Comparison of ENCODE assay signal across 1 cellular context in the genomic region with DNA sequence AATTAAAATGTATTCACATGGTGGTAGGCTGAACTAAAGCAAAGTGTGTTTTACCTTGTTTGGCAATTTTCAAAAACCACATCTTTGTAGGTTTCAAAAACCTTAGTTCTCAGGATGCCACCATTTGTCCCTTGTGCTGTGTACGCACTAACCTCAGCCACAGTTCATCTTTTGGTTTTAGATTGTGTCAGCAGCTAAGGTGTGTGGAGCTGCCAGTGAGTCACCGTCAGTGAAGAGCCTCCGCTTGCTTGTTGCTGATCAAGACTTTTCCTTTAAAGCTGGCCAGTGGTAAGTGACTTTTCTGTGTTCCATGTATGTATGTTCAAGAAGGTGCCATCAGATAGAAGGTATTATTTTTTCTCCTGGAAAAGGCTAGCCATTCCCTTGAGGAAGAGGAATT.
TF ChIP-seq lines count a peak whose summit lies in the region.

No MANE protein-coding gene starts in this region.

TF ChIP-seq in GM23338, 12 proteins besides CTCF, POLR2A, EP300 and RAD21 (continued from another document):
- TF ChIP-seq, protein P1, sequence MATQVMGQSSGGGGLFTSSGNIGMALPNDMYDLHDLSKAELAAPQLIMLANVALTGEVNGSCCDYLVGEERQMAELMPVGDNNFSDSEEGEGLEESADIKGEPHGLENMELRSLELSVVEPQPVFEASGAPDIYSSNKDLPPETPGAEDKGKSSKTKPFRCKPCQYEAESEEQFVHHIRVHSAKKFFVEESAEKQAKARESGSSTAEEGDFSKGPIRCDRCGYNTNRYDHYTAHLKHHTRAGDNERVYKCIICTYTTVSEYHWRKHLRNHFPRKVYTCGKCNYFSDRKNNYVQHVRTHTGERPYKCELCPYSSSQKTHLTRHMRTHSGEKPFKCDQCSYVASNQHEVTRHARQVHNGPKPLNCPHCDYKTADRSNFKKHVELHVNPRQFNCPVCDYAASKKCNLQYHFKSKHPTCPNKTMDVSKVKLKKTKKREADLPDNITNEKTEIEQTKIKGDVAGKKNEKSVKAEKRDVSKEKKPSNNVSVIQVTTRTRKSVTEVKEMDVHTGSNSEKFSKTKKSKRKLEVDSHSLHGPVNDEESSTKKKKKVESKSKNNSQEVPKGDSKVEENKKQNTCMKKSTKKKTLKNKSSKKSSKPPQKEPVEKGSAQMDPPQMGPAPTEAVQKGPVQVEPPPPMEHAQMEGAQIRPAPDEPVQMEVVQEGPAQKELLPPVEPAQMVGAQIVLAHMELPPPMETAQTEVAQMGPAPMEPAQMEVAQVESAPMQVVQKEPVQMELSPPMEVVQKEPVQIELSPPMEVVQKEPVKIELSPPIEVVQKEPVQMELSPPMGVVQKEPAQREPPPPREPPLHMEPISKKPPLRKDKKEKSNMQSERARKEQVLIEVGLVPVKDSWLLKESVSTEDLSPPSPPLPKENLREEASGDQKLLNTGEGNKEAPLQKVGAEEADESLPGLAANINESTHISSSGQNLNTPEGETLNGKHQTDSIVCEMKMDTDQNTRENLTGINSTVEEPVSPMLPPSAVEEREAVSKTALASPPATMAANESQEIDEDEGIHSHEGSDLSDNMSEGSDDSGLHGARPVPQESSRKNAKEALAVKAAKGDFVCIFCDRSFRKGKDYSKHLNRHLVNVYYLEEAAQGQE (IDR thresholded peaks at IDR 0.05; ENCODE audit: unreplicated experiment) = no peak
- TF ChIP-seq POLR2AphosphoS5 (IDR thresholded peaks at IDR 0.05; ENCODE audit: low read depth) (no peak), CREB1 (CRISPR knock-in tag; IDR thresholded peaks at IDR 0.05; ENCODE audit: low read depth) (no peak), NANOG (IDR thresholded peaks at IDR 0.05; ENCODE audit: borderline replicate concordance) (no peak), EZH2phosphoT487 (IDR thresholded peaks at IDR 0.05; ENCODE audit: unreplicated experiment) (no peak)
- TF ChIP-seq, protein P2, sequence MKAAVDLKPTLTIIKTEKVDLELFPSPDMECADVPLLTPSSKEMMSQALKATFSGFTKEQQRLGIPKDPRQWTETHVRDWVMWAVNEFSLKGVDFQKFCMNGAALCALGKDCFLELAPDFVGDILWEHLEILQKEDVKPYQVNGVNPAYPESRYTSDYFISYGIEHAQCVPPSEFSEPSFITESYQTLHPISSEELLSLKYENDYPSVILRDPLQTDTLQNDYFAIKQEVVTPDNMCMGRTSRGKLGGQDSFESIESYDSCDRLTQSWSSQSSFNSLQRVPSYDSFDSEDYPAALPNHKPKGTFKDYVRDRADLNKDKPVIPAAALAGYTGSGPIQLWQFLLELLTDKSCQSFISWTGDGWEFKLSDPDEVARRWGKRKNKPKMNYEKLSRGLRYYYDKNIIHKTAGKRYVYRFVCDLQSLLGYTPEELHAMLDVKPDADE (IDR thresholded peaks at IDR 0.05) = no peak
